9 cellular contexts compared by ENCODE assay signal in the genomic region with DNA sequence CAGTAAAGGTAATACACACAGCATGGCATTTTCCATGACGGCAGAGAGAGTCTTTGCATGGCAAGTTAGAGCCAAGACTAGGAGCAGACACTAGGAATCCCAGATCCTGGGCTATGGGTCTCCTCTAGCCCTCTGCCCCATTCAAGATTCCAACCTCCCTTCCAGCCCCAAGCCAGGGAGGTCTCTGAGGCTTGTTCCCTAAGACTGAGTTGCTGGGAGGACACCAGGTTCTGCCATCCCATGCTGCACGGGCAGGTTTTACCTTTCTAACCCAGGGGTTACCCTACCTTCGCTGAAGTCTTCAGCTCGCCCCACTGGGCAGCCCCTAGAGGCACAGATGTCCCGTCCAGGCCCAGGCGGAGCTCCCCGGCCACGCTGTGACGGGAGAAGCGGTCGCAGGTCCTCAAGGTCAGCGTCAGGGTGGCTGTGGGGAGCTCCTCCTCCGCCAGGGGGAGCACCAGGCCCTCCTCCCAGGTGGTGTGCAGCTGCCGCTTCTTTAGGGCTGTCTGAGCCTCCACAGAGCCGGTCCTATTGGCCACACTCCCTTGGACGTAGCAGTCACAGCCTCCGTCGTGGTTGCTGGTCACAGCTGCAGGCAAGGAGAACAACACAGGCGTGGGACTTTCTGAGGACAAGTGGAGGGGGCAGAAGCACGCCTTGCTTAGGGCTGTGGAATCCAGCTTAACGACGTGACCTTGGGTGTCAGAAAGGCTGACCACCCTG. TPM values are rescaled to one million over a fixed set of nuclear protein-coding genes. Genes with fewer than 3 reads are reported as not detected.
DNase-seq lines count a peak whose midpoint lies in the region; ATAC-seq and TF ChIP-seq lines count a peak whose summit lies in the region.
"Had no signal": no experiment of that assay in that cellular context is flagged by ENCODE, and none has a peak within 500 bp of the region (broad histone marks: within the 10 kb centered on the region; RNA-seq: fewer than 3 reads in every experiment).

No MANE protein-coding gene starts in this region.

- no peak overlapping the region for H3K4me3 ChIP-seq in epithelial cell of esophagus (ENCODE audit: low read length)
- H3K4me3 ChIP-seq in neuronal stem cell (ENCODE audit: low read length in 2 of 2): no peak overlapping the region

- no peak overlapping the region for H3K18ac ChIP-seq in neuronal stem cell (ENCODE audit: low read length)

- peak; percentile 57 for TF ChIP-seq CTCF in epithelial cell of esophagus (IDR thresholded peaks at IDR 0.05; ENCODE audit: insufficient read depth, low read depth, low read length, missing control alignments)

- WGBS in neuronal stem cell (ENCODE audit: extremely low coverage in 2 of 2, insufficient read length in 2 of 2, insufficient replicate concordance in 1 of 2), 2 donors: no CpG with 5 or more reads among the region's 22 CpGs

- peaks cover 0 to 2% of the 10 kb centered on the region in 2 donors for H3K9me3 ChIP-seq in neuronal stem cell (replicated peaks in 1 of 2; ENCODE audit: control insufficient read depth in 2 of 2, insufficient read depth in 1 of 2, low read depth in 1 of 2, low read length in 2 of 2)

- no peak overlapping the region for H3K9ac ChIP-seq in neuronal stem cell (ENCODE audit: low read depth, low read length, poor library complexity)

- no peak overlapping the region for H4K8ac ChIP-seq in neuronal stem cell (ENCODE audit: low read depth, low read length)

- ATAC-seq in HG02870 (IDR thresholded peaks at IDR 0.05; ENCODE audit: unreplicated experiment): peak; percentile 55
- ATAC-seq: T-cell had no signal

- no peak overlapping the region for H4K91ac ChIP-seq in neuronal stem cell (ENCODE audit: low read depth, low read length, poor library complexity)

- no peaks in the 10 kb centered on the region for H3K36me3 ChIP-seq in neuronal stem cell (replicated peaks in 1 of 2; ENCODE audit: control insufficient read depth in 2 of 2, insufficient read depth in 2 of 2, low read length in 2 of 2)

- no peak overlapping the region for H2BK5ac ChIP-seq in neuronal stem cell (ENCODE audit: low read length)

- H3K79me1 ChIP-seq in neuronal stem cell (ENCODE audit: low read depth, low read length): no peaks in the 10 kb centered on the region

- no peak overlapping the region for H2BK12ac ChIP-seq in neuronal stem cell (ENCODE audit: low read length)

- H2BK120ac ChIP-seq in neuronal stem cell (ENCODE audit: low read depth, low read length): no peak overlapping the region

- no peak overlapping the region for H3K23ac ChIP-seq in neuronal stem cell (ENCODE audit: low read depth, low read length, poor library complexity)

- H2AFZ ChIP-seq in neuronal stem cell (ENCODE audit: low read length): peak overlapping the region; percentile 26

- peak; percentile 48 for DNase-seq in EL
- DNase-seq in SK-N-DZ (ENCODE audit: low spot score): peak; percentile 67
- DNase-seq in epithelial cell of esophagus (ENCODE audit: low read depth): peak; percentile 30
- DNase-seq in neuronal stem cell (ENCODE audit: low spot score): peak; percentile 59
- DNase-seq in DMS79 treated with DMSO at 0.1 percent for 48 hours (lab: John Stamatoyannopoulos, UW): no peak
- no peak for DNase-seq in dedifferentiated amniotic fluid mesenchymal stem cell (ENCODE audit: extremely low spot score)
- DNase-seq in NCI-H446 treated with DMSO at 0.1 percent for 48 hours (lab: John Stamatoyannopoulos, UW): no peak

- no peak overlapping the region for H3K14ac ChIP-seq in neuronal stem cell (ENCODE audit: low read length)

- H3K27me3 ChIP-seq in neuronal stem cell (ENCODE audit: control insufficient read depth in 3 of 3, insufficient read depth in 3 of 3, low read depth in 1 of 3, low read length in 3 of 3): peaks cover 0 to 17% (median 0%) of the 10 kb centered on the region in 3 experiments

- H3K4me1 ChIP-seq in neuronal stem cell (ENCODE audit: control insufficient read depth in 2 of 2, insufficient read depth in 1 of 2, low read depth in 1 of 2, low read length in 2 of 2): no peaks in the 10 kb centered on the region

- H3K4ac ChIP-seq in neuronal stem cell (ENCODE audit: low read length): no peak overlapping the region

- no peak overlapping the region for H3K4me2 ChIP-seq in neuronal stem cell (ENCODE audit: insufficient read depth, low read length, poor library complexity, severe bottlenecking)

- no peak overlapping the region for H2BK15ac ChIP-seq in neuronal stem cell (ENCODE audit: low read length)

- H3K27ac ChIP-seq in neuronal stem cell (replicated peaks; ENCODE audit: low read length): no peak overlapping the region

- H2AK5ac ChIP-seq in neuronal stem cell (ENCODE audit: low read depth, low read length): no peak overlapping the region

RNA-seq across cellular contexts. Expression of gene SYT13, which starts 33.8 kb away (rescaled TPM):
- polyA plus RNA-seq in SK-N-DZ (2014; cell fraction: cytosol; rRNA removed): 0.28 TPM in 1 of 2 replicates, not detected in the other
- not detected in 2 replicates for polyA plus RNA-seq in SK-N-DZ (2014; cell fraction: nucleus; rRNA removed)
- 7.1 TPM for polyA plus RNA-seq in neuronal stem cell (2013, experiment 1 of 2)
- polyA plus RNA-seq in neuronal stem cell (2013, experiment 2 of 2): 7.3 TPM

Comparison
In these comparisons a context has a peak if more than half of its experiments do, and no peak if none do; other contexts are left out.
1. DNase-seq: peak in EL (single experiment), SK-N-DZ (single experiment), epithelial cell of esophagus (single experiment) and neuronal stem cell (single experiment); none in DMS79 treated with DMSO at 0.1 percent for 48 hours (single experiment), dedifferentiated amniotic fluid mesenchymal stem cell (single experiment) and NCI-H446 treated with DMSO at 0.1 percent for 48 hours (single experiment).